Comparison of ENCODE assay signal across 11 cellular contexts in genomic region chr3:46695962-46696922, GRCh38. TPM values are rescaled to one million over a fixed set of nuclear protein-coding genes. Genes with fewer than 3 reads are reported as not detected.
DNase-seq lines count a peak whose midpoint lies in the region; ATAC-seq, FAIRE-seq and TF ChIP-seq lines count a peak whose summit lies in the region.
"Had no signal": no experiment of that assay in that cellular context is flagged by ENCODE, and none has a peak within 500 bp of the region (broad histone marks: within the 10 kb centered on the region; RNA-seq: fewer than 3 reads in every experiment).

No MANE protein-coding gene starts in this region.

- H2AFZ ChIP-seq in GM23338: no peak overlapping the region

- no peaks in the 10 kb centered on the region for H3K9me2 ChIP-seq in GM23338 (ENCODE audit: insufficient read depth)

- H3K27me3 ChIP-seq in BJ (ENCODE audit: control insufficient read depth, insufficient read depth, low read length): peaks cover 9% of the 10 kb centered on the region
- no peaks in the 10 kb centered on the region for H3K27me3 ChIP-seq in small intestine (ENCODE audit: control insufficient read depth in 2 of 2, insufficient read depth in 2 of 2, low read length in 2 of 2)
- peaks cover 36% of the 10 kb centered on the region for H3K27me3 ChIP-seq in GM23338 (ENCODE audit: insufficient read depth)

- ATAC-seq in GM21367 (IDR thresholded peaks at IDR 0.05; ENCODE audit: unreplicated experiment): no peak
- no peak for ATAC-seq in GM23338

- 0 out of 2 replicates have a peak, but pooled peaks have one; percentile 5 for TF ChIP-seq CTCF in BJ (IDR thresholded peaks at IDR 0.05; ENCODE audit: insufficient read depth, low read depth, low read length)
- TF ChIP-seq CTCF in endothelial cell (IDR thresholded peaks at IDR 0.05; ENCODE audit: unreplicated experiment): no peak
- TF ChIP-seq CTCF in GM23338 (conservative IDR thresholded peaks at IDR 0.05; ENCODE audit: low read depth in 2 of 2): no peak

- peak overlapping the region; percentile 24 for H3K27ac Mint-ChIP-seq in endothelial cell (ENCODE audit: unreplicated experiment)
- no peak overlapping the region for H3K27ac Mint-ChIP-seq in GM23338

- no peaks in the 10 kb centered on the region for H3K9me3 Mint-ChIP-seq in endothelial cell (ENCODE audit: unreplicated experiment)
- H3K9me3 Mint-ChIP-seq in GM23338: no peaks in the 10 kb centered on the region

- no peaks in the 10 kb centered on the region for H3F3A ChIP-seq in GM23338 (replicated peaks; ENCODE audit: low read depth)

- POLR2A ChIA-PET in BJ (lab: Charles Lee): interaction anchor here (0.6 kb wide), 1 partner anchor 178 kb away, joined by 3 read pairs; no protein-coding TSS in a partner anchor

- no peaks in the 10 kb centered on the region for H4K20me1 ChIP-seq in GM23338 (replicated peaks; ENCODE audit: insufficient read depth)

- WGBS in small intestine, 3 donors: 82 to 89% (median 88%) methylated on average over 4 of the region's 4 CpGs

- H3K4me3 Mint-ChIP-seq in endothelial cell (ENCODE audit: unreplicated experiment) (no peak overlapping the region), GM23338 (no peak overlapping the region)

- H3K4me1 ChIP-seq in small intestine (ENCODE audit: control insufficient read depth in 2 of 2, insufficient read depth in 1 of 2, low read depth in 1 of 2, low read length in 1 of 2): peaks cover 0 to 8% of the 10 kb centered on the region in 2 donors
- H3K4me1 ChIP-seq in GM23338 (ENCODE audit: insufficient read depth): peaks cover 4% of the 10 kb centered on the region; the same call in 1 of the 2 replicates

- H3K4me3 ChIP-seq in BJ (ENCODE audit: low read depth, low read length) (no peak overlapping the region), small intestine (ENCODE audit: low read depth in 1 of 2, low read length in 2 of 2) (no peak overlapping the region), GM23338 (no peak overlapping the region)

- no peak for FAIRE-seq in small intestine (lab: Jason Lieb, UNC)

- no peaks in the 10 kb centered on the region for H3K79me2 ChIP-seq in GM23338 (replicated peaks; ENCODE audit: insufficient read depth)

- no peaks in the 10 kb centered on the region for H3K9me3 ChIP-seq in small intestine (ENCODE audit: control insufficient read depth, low read depth)

- H3K4me1 Mint-ChIP-seq in endothelial cell (ENCODE audit: unreplicated experiment): peaks cover 16% of the 10 kb centered on the region
- peaks cover 15% of the 10 kb centered on the region for H3K4me1 Mint-ChIP-seq in GM23338

- H3K27ac ChIP-seq in small intestine (ENCODE audit: low read depth in 1 of 2, low read length in 1 of 2) (peak overlapping the region in 1 of 2 donors; percentile 25), GM23338 (ENCODE audit: low read depth) (no peak overlapping the region)
- H3K27ac ChIP-seq: KMS-11 had no signal

- H3K36me3 Mint-ChIP-seq in endothelial cell (ENCODE audit: low read depth, unreplicated experiment) (no peaks in the 10 kb centered on the region), GM23338 (ENCODE audit: low read depth) (no peaks in the 10 kb centered on the region; the same call in 2 of the 3 replicates)

- no peak for DNase-seq in BJ (ENCODE audit: low read depth)
- peak; percentile 53 for DNase-seq in RPMI7951 (ENCODE audit: low read depth)
- no peak for DNase-seq in endothelial cell (ENCODE audit: low spot score)
- peak; percentile 23 for DNase-seq in mucosa of gallbladder (ENCODE audit: low spot score)
- DNase-seq in NCI-H2107 treated with DMSO at 0.1 percent for 48 hours (lab: John Stamatoyannopoulos, UW; ENCODE audit: unreplicated experiment): no peak
- no peak for DNase-seq in small intestine
- DNase-seq in GM23338 (ENCODE audit: low spot score): no peak
- DNase-seq: DMS79 treated with DMSO at 0.1 percent for 48 hours had no signal

- H3K27me3 Mint-ChIP-seq in endothelial cell (ENCODE audit: unreplicated experiment) (peaks cover 16% of the 10 kb centered on the region), GM23338 (ENCODE audit: insufficient read depth, low read depth, poor library complexity) (peaks cover 36% of the 10 kb centered on the region)

- no peak overlapping the region for H3K4me2 ChIP-seq in GM23338
- H3K4me2 ChIP-seq: KMS-11 had no signal

- H3K36me3 ChIP-seq in BJ (ENCODE audit: control insufficient read depth, insufficient read depth, low read length): no peaks in the 10 kb centered on the region
- H3K36me3 ChIP-seq in small intestine (ENCODE audit: control insufficient read depth in 2 of 2, insufficient read depth in 2 of 2, low read length in 2 of 2): no peaks in the 10 kb centered on the region
- H3K36me3 ChIP-seq in GM23338 (ENCODE audit: insufficient read depth): no peaks in the 10 kb centered on the region

- CTCF ChIA-PET in BJ (lab: Yijun Ruan, JAX): interaction anchor here (0.6 to 2.6 kb wide), 8 partner anchors 10 to 248 kb away, joined by 3 to 14 read pairs (median 3); partner anchors contain the start of gene LRRC2

TF ChIP-seq in GM23338, 12 proteins besides CTCF, POLR2A, EP300 and RAD21:
- no peak for TF ChIP-seq REST (IDR thresholded peaks at IDR 0.05; ENCODE audit: unreplicated experiment)
- no peak for TF ChIP-seq POLR2AphosphoS5 (IDR thresholded peaks at IDR 0.05; ENCODE audit: low read depth)
- TF ChIP-seq JUNB (IDR thresholded peaks at IDR 0.05; ENCODE audit: unreplicated experiment): no peak

RNA-seq across cellular contexts. Expression of gene ALS2CL, which starts 2.8 kb away (rescaled TPM):
- 3.2 and 7.2 TPM in 2 replicates for polyA plus RNA-seq in BJ (2011; rRNA removed)
- polyA minus RNA-seq in BJ (2011; rRNA and poly(A)+ RNA removed): 3.2 and 4.4 TPM in 2 replicates
- total RNA-seq in RPMI7951 (2014; rRNA removed; shearing (Covaris generic)): 0.59 and 1.2 TPM in 2 replicates
- 5.6 TPM for total RNA-seq in endothelial cell (ENCODE audit: unreplicated experiment)
- total RNA-seq in mucosa of gallbladder: 43.8 TPM
- polyA plus RNA-seq in small intestine: 10 to 100 TPM; 11.8 to 100.0 (median 58.6) TPM
- 8.7 and 11.8 TPM in 2 replicates for total RNA-seq in GM23338 (2014; rRNA removed; shearing (Covaris generic))
- 2.6 and 3.4 TPM in 2 replicates for polyA plus RNA-seq in GM23338 (2016; fragmentation: Nextera tagmentation; extraction: Ambion mirVana)

RNA-seq across cellular contexts. Expression of gene TMIE, which starts 5.0 kb away (rescaled TPM):
- polyA plus RNA-seq in BJ (2011; rRNA removed): 0.07 and 0.27 TPM in 2 replicates
- polyA minus RNA-seq in BJ (2011; rRNA and poly(A)+ RNA removed): not detected in 2 replicates
- total RNA-seq in RPMI7951 (2014; rRNA removed; shearing (Covaris generic)): 0.10 TPM in 1 of 2 replicates, not detected in the other
- total RNA-seq in endothelial cell (ENCODE audit: unreplicated experiment): 0.23 TPM
- 0.29 TPM for total RNA-seq in mucosa of gallbladder
- polyA plus RNA-seq in small intestine: under 1 TPM in 1 of 3 donors, not detected in 2; 0.70 TPM
- 0.16 and 1.2 TPM in 2 replicates for total RNA-seq in GM23338 (2014; rRNA removed; shearing (Covaris generic))
- polyA plus RNA-seq in GM23338 (2016; fragmentation: Nextera tagmentation; extraction: Ambion mirVana): 0.70 and 0.84 TPM in 2 replicates

RNA-seq across cellular contexts. Expression of gene PRSS50, which starts 21.4 kb away (rescaled TPM):
- not detected in 2 replicates for polyA plus RNA-seq in BJ (2011; rRNA removed)
- polyA minus RNA-seq in BJ (2011; rRNA and poly(A)+ RNA removed): not detected in 2 replicates
- not detected in 2 replicates for total RNA-seq in RPMI7951 (2014; rRNA removed; shearing (Covaris generic))
- total RNA-seq in endothelial cell (ENCODE audit: unreplicated experiment): 0.38 TPM
- 0.17 TPM for total RNA-seq in mucosa of gallbladder
- under 1 TPM in 1 of 3 donors, not detected in 2; 0.01 TPM for polyA plus RNA-seq in small intestine
- 1.4 and 1.5 TPM in 2 replicates for total RNA-seq in GM23338 (2014; rRNA removed; shearing (Covaris generic))
- 0.50 and 0.60 TPM in 2 replicates for polyA plus RNA-seq in GM23338 (2016; fragmentation: Nextera tagmentation; extraction: Ambion mirVana)
- total RNA-seq: mononuclear cell had no signal

Comparison
In these comparisons a context has a peak if more than half of its experiments do, and no peak if none do; other contexts are left out.
1. DNase-seq: peak in RPMI7951 (single experiment) and mucosa of gallbladder (single experiment); none in BJ (single experiment), endothelial cell (single experiment), NCI-H2107 treated with DMSO at 0.1 percent for 48 hours (single experiment), small intestine (single experiment) and GM23338 (single experiment).